In the genomic region with DNA sequence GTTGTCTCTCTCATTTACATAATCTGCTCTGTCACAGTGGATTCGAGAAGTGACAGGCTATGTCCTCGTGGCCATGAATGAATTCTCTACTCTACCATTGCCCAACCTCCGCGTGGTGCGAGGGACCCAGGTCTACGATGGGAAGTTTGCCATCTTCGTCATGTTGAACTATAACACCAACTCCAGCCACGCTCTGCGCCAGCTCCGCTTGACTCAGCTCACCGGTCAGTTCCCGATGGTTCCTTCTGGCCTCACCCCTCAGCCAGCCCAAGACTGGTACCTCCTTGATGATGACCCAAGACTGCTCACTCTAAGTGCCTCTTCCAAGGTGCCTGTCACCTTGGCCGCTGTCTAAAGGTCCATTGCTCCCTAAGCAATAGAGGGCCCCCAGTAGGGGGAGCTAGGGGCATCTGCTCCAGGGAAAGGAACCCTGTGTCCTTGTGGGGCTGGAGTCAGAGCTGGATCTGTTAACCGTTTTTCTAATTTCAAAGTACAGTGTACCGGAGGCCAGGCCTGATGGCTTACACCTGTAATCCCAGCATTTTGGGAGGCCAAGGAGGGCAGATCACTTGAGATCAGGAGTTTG, we compare ENCODE assay signal across 9 cellular contexts. TPM values are rescaled to one million over a fixed set of nuclear protein-coding genes. Genes with fewer than 3 reads are reported as not detected.
DNase-seq lines count a peak whose midpoint lies in the region; ATAC-seq, FAIRE-seq and TF ChIP-seq lines count a peak whose summit lies in the region.
"Had no signal": no experiment of that assay in that cellular context is flagged by ENCODE, and none has a peak within 500 bp of the region (broad histone marks: within the 10 kb centered on the region; RNA-seq: fewer than 3 reads in every experiment).

No MANE protein-coding gene starts in this region.

- H4K91ac ChIP-seq in H1 (replicated peaks; ENCODE audit: insufficient read length, low read length), result no peak overlapping the region

- no peak for DNase-seq in heart right ventricle
- DNase-seq in cardiac septum (ENCODE audit: low spot score), result no peak
- no peak for DNase-seq in Panc1 (ENCODE audit: low read depth, low spot score)
- DNase-seq in H1 (ENCODE audit: low read depth in 1 of 2, low spot score in 2 of 2), result peak in 1 of 2 experiments; percentile 75
- DNase-seq in transverse colon, result peak; percentile 41
- DNase-seq: cerebellar nuclear complex had no signal

- POLR2A ChIA-PET in Panc1 (lab: Charles Lee) (interaction anchor here (0.7 kb wide), 1 partner anchor 33 kb away, joined by 8 read pairs; a partner anchor contains a TSS), H1 (lab: Charles Lee; ENCODE audit: partially characterized antibody) (interaction anchor here (0.6 to 8.9 kb wide), 8 partner anchors 10 to 1043 kb away, joined by 3 to 112 read pairs (median 4); a partner anchor contains a TSS)

- H3K23ac ChIP-seq in H1 (ENCODE audit: insufficient read length), result no peak overlapping the region

- H3K23me2 ChIP-seq in H1 (ENCODE audit: low read depth, low read length), result peaks cover 6% of the 10 kb centered on the region; the same call in 1 of the 2 replicates

- H3K4me3 ChIP-seq in heart right ventricle, result no peak overlapping the region
- no peak overlapping the region for H3K4me3 ChIP-seq in Panc1 (ENCODE audit: low read depth in 2 of 2, low read length in 2 of 2)
- H3K4me3 ChIP-seq in H1 (ENCODE audit: extremely low read depth in 1 of 4, insufficient read depth in 2 of 4, low read depth in 3 of 4, low read length in 4 of 4), result no peak overlapping the region
- H3K4me3 ChIP-seq in transverse colon, result no peak overlapping the region

- peaks cover 0 to 27% of the 10 kb centered on the region in 2 experiments; a peak in 2 of 4 replicates for H3K79me2 ChIP-seq in H1 (ENCODE audit: control insufficient read depth in 1 of 2, insufficient read depth in 2 of 2, low read length in 2 of 2)

- H2BK120ac ChIP-seq in H1 (replicated peaks; ENCODE audit: low read depth, low read length), result no peak overlapping the region

- H2AK5ac ChIP-seq in H1 (ENCODE audit: low read depth, low read length), result no peak overlapping the region; the same call in 1 of the 2 replicates

- TF ChIP-seq POLR2A in H1 (IDR thresholded peaks at IDR 0.05; ENCODE audit: control extremely low read depth in 1 of 2, low read depth in 2 of 2, low read length in 2 of 2) (no peak), transverse colon (IDR thresholded peaks at IDR 0.05) (no peak)

- no peak overlapping the region for H2BK15ac ChIP-seq in H1 (ENCODE audit: low read length)

- FAIRE-seq in H1 (lab: Jason Lieb, UNC), result no peak

- H2AFZ ChIP-seq in H1 (ENCODE audit: low read length), result no peak overlapping the region

- no peak overlapping the region for H3K27ac ChIP-seq in heart right ventricle
- no peak overlapping the region for H3K27ac ChIP-seq in Panc1 (ENCODE audit: low read length)
- H3K27ac ChIP-seq in H1 (ENCODE audit: low read depth, low read length), result no peak overlapping the region
- peak overlapping the region; percentile 32 to 94 (median 62) for H3K27ac ChIP-seq in transverse colon

- no peak overlapping the region for H2BK12ac ChIP-seq in H1 (ENCODE audit: low read depth, low read length)

- no peak overlapping the region for H2BK20ac ChIP-seq in H1 (ENCODE audit: low read length)

- no peak for TF ChIP-seq EP300 in H1 (IDR thresholded peaks at IDR 0.05; ENCODE audit: borderline replicate concordance in 1 of 2, low read depth in 2 of 2, low read length in 2 of 2)
- no peak for TF ChIP-seq EP300 in transverse colon (IDR thresholded peaks at IDR 0.05; ENCODE audit: low read depth)

- H4K8ac ChIP-seq in H1 (ENCODE audit: extremely low read depth, insufficient read depth, low read length), result peak overlapping the region; percentile 22; the same call in 1 of the 2 replicates

- no peak overlapping the region for H3K9ac ChIP-seq in H1 (replicated peaks in 1 of 4; ENCODE audit: extremely low read depth in 1 of 4, low read depth in 3 of 4, low read length in 3 of 4)

- H3K4me2 ChIP-seq in H1 (ENCODE audit: insufficient read depth in 1 of 2, low read depth in 2 of 2, low read length in 2 of 2), result no peak overlapping the region

- TF ChIP-seq CTCF in heart right ventricle (IDR thresholded peaks at IDR 0.05), result peak in 6 of 9 donors; percentile 9 to 48 (median 27)
- TF ChIP-seq CTCF in Panc1 (IDR thresholded peaks at IDR 0.05), result peak; percentile 82
- peak; percentile 73 to 80 (median 75) for TF ChIP-seq CTCF in H1 (IDR thresholded peaks at IDR 0.05; ENCODE audit: control extremely low read depth in 1 of 3, insufficient read depth in 1 of 3, low read depth in 1 of 3, low read length in 3 of 3)
- peak in 3 of 5 experiments; percentile 12 to 29 (median 18) for TF ChIP-seq CTCF in transverse colon (IDR thresholded peaks at IDR 0.05)

- peaks cover 7% of the 10 kb centered on the region; the same call in 1 of the 2 replicates for H3K79me1 ChIP-seq in H1 (ENCODE audit: low read depth, low read length)

- in situ Hi-C loops in Panc1 (cut with HindIII; ENCODE audit: low pct_unique_long_range_greater_than_20kb, low sequenced_read_pairs) (no loop called here), transverse colon (cut with MboI; ENCODE audit: low pct_ligation_motif_present in 1 of 4, low pct_unique_long_range_greater_than_20kb in 1 of 4, low sequenced_read_pairs in 3 of 4) (no loop called here)

- H4K20me1 ChIP-seq in H1 (replicated peaks in 1 of 2; ENCODE audit: control insufficient read depth in 1 of 2, insufficient read depth in 2 of 2, low read length in 2 of 2), result peaks cover 2 to 10% of the 10 kb centered on the region in 2 experiments

- H4K5ac ChIP-seq in H1 (ENCODE audit: insufficient read length, low read depth, low read length), result no peak overlapping the region

- H3K4ac ChIP-seq in H1 (replicated peaks; ENCODE audit: insufficient read length, low read depth, low read length), result no peak overlapping the region

- H3K27me3 ChIP-seq in heart right ventricle (peaks cover 0 to 25% (median 7%) of the 10 kb centered on the region in 7 donors), Panc1 (ENCODE audit: control insufficient read depth, insufficient read depth, low read length) (no peaks in the 10 kb centered on the region), H1 (replicated peaks in 1 of 4; ENCODE audit: control insufficient read depth in 3 of 4, extremely low read depth in 1 of 4, insufficient read depth in 3 of 4, low read length in 3 of 4) (no peaks in the 10 kb centered on the region), transverse colon (no peaks in the 10 kb centered on the region)

- H3K4me1 ChIP-seq in heart right ventricle, result peaks cover 0 to 21% (median 7%) of the 10 kb centered on the region in 9 donors
- H3K4me1 ChIP-seq in Panc1 (ENCODE audit: control insufficient read depth, insufficient read depth, low read length), result no peaks in the 10 kb centered on the region
- peaks cover 3 to 13% (median 10%) of the 10 kb centered on the region in 4 experiments for H3K4me1 ChIP-seq in H1 (replicated peaks in 1 of 4; ENCODE audit: control insufficient read depth in 3 of 4, insufficient read depth in 4 of 4, low read length in 3 of 4)
- peaks cover 3 to 56% (median 35%) of the 10 kb centered on the region in 4 donors for H3K4me1 ChIP-seq in transverse colon

- TF ChIP-seq RAD21 in H1 (IDR thresholded peaks at IDR 0.05 in 1 of 2, conservative IDR thresholded peaks at IDR 0.05 in 1 of 2; ENCODE audit: low read depth in 2 of 2, low read length in 2 of 2), result peak; percentile 43 to 59

- no peak overlapping the region for H3K56ac ChIP-seq in H1 (replicated peaks; ENCODE audit: insufficient read length, low read depth, low read length)

- H3K14ac ChIP-seq in H1 (ENCODE audit: insufficient read length), result no peak overlapping the region

- no peak overlapping the region for H2BK5ac ChIP-seq in H1 (ENCODE audit: low read depth, low read length)

- H3K36me3 ChIP-seq in heart right ventricle, result no peaks in the 10 kb centered on the region
- no peaks in the 10 kb centered on the region; the same call in 1 of the 2 replicates for H3K36me3 ChIP-seq in Panc1 (ENCODE audit: control insufficient read depth, insufficient read depth, low read length)
- H3K36me3 ChIP-seq in H1 (ENCODE audit: control insufficient read depth in 2 of 4, insufficient read depth in 4 of 4, low read length in 3 of 4), result peaks cover 18 to 45% (median 33%) of the 10 kb centered on the region in 4 experiments
- H3K36me3 ChIP-seq in transverse colon, result peaks cover 0 to 8% (median 0%) of the 10 kb centered on the region in 4 donors

- CTCF ChIA-PET in Panc1 (lab: Charles Lee) (interaction anchor here (0.5 to 0.6 kb wide), 3 partner anchors 13 to 112 kb away, joined by 3 to 7 read pairs (median 4); no protein-coding TSS in a partner anchor), H1 (lab: Charles Lee; ENCODE audit: partially characterized antibody) (interaction anchor here (0.6 to 4.8 kb wide), 21 partner anchors 11 to 347 kb away, joined by 3 to 38 read pairs (median 4); a partner anchor contains a TSS)

- H3K18ac ChIP-seq in H1 (ENCODE audit: extremely low read depth, low read length), result no peak overlapping the region

- BruUV-seq in Panc1 (replicated peaks; lab: Mats Ljungman, UMichigan), result no TSS peak

- intact Hi-C loops in heart right ventricle (cut with DNase I) (no loop called here), cardiac septum (cut with DNase I) (no loop called here), Panc1 (cut with micrococcal nuclease; ENCODE audit: unreplicated experiment) (no loop called here), transverse colon (cut with DNase I; ENCODE audit: low total_unique reads) (no loop called here)

- WGBS in heart right ventricle, 2 donors, result 81 to 85% methylated on average over 15 of the region's 15 CpGs
- WGBS in H1 (ENCODE audit: extremely low coverage in 1 of 2, insufficient coverage in 1 of 2, insufficient read length in 1 of 2, insufficient replicate concordance in 2 of 2, low coverage in 1 of 2, low lambda C conversion rate in 2 of 2, missing lambda C conversion rate in 1 of 2), 2 experiments, result 91% methylated on average over 15 of the region's 15 CpGs; no CpG with 5 or more reads in 1 of the 2 experiments
- WGBS in transverse colon (ENCODE audit: low coverage in 1 of 2), 2 donors, result 50 to 87% methylated on average over 1 to 15 of the region's 15 CpGs

- ATAC-seq in heart right ventricle (no peak), Panc1 (peak; percentile 60; the same call in 1 of the 2 replicates), GM19452 (IDR thresholded peaks at IDR 0.05; ENCODE audit: unreplicated experiment) (no peak), HG03280 (IDR thresholded peaks at IDR 0.05; ENCODE audit: unreplicated experiment) (no peak), GM18517 (IDR thresholded peaks at IDR 0.05; ENCODE audit: unreplicated experiment) (no peak)

- H3K9me3 ChIP-seq in heart right ventricle (no peaks in the 10 kb centered on the region), Panc1 (ENCODE audit: control insufficient read depth, insufficient read depth, low read depth, low read length) (no peaks in the 10 kb centered on the region), H1 (ENCODE audit: insufficient read depth in 2 of 2, low read depth in 1 of 2, low read length in 1 of 2) (no peaks in the 10 kb centered on the region), transverse colon (no peaks in the 10 kb centered on the region)

RNA-seq across cellular contexts. Expression of a gene that starts 5.1 kb away (rescaled TPM):
- 1 to 10 TPM in 9 of 10 donors, under 1 TPM in 1; 0.80 to 6.1 (median 2.9) TPM for total RNA-seq in heart right ventricle
- 1 to 10 TPM; 2.1 to 7.8 TPM for polyA plus RNA-seq in heart right ventricle
- 1.5 TPM for total RNA-seq in cardiac septum
- 0.90 TPM for total RNA-seq in Panc1 (2021; ENCODE audit: unreplicated experiment)
- 1.7 TPM for polyA plus RNA-seq in Panc1 (2012; ENCODE audit: insufficient read length)
- total RNA-seq in H1 (2021; fragmentation: NEBNext Ultra II Directional; extraction: Animal tissue kit (Norgen Biotek cat#: 25700)), result 49.2 and 52.4 TPM in 2 replicates
- 33.9 and 43.4 TPM in 2 replicates for polyA plus RNA-seq in H1 (2011; rRNA removed)
- polyA plus RNA-seq in H1 (2011; cell fraction: cytosol; rRNA removed), result 42.1 TPM
- polyA plus RNA-seq in H1 (2011; cell fraction: nucleus; rRNA removed), result 84.6 TPM
- 41.7 to 55.5 TPM (median 51.4 TPM) in 4 replicates for polyA plus RNA-seq in H1 (2012, experiment 1 of 2)
- 18.7 TPM for polyA plus RNA-seq in H1 (2012, experiment 2 of 2)
- polyA plus RNA-seq in H1 (2013, experiment 1 of 2), result 57.7 TPM
- 59.8 TPM for polyA plus RNA-seq in H1 (2013, experiment 2 of 2)
- polyA minus RNA-seq in H1 (2011; rRNA and poly(A)+ RNA removed), result 158 and 203 TPM in 2 replicates
- polyA minus RNA-seq in H1 (2011; cell fraction: cytosol; rRNA and poly(A)+ RNA removed), result 47.3 TPM
- polyA minus RNA-seq in H1 (2011; cell fraction: nucleus; rRNA and poly(A)+ RNA removed), result 53.6 TPM
- 100 to 1,000 TPM; 270 to 634 (median 340) TPM for total RNA-seq in transverse colon

RNA-seq across cellular contexts. Expression of a gene that starts 19.3 kb away (rescaled TPM):
- total RNA-seq in heart right ventricle (10 to 100 TPM; 64.3 to 91.9 (median 71.5) TPM), cardiac septum (61.6 TPM), Panc1 (2021; ENCODE audit: unreplicated experiment) (175 TPM), transverse colon (10 to 100 TPM; 22.1 to 63.0 (median 44.8) TPM)
- polyA plus RNA-seq in heart right ventricle (100 to 1,000 TPM in 1 of 2 donors, 10 to 100 TPM in 1; 79.4 to 148 TPM), H1 (2011; rRNA removed) (100 and 159 TPM in 2 replicates)
- polyA plus RNA-seq in Panc1 (2012; ENCODE audit: insufficient read length), result 159 TPM
- 237 and 242 TPM in 2 replicates for total RNA-seq in H1 (2021; fragmentation: NEBNext Ultra II Directional; extraction: Animal tissue kit (Norgen Biotek cat#: 25700))
- 270 TPM for polyA plus RNA-seq in H1 (2011; cell fraction: cytosol; rRNA removed)
- polyA plus RNA-seq in H1 (2011; cell fraction: nucleus; rRNA removed), result 92.3 TPM
- polyA plus RNA-seq in H1 (2012, experiment 1 of 2), result 246 to 284 TPM (median 256 TPM) in 4 replicates
- polyA plus RNA-seq in H1 (2012, experiment 2 of 2), result 222 TPM
- 251 TPM for polyA plus RNA-seq in H1 (2013, experiment 1 of 2)
- 249 TPM for polyA plus RNA-seq in H1 (2013, experiment 2 of 2)
- 112 and 145 TPM in 2 replicates for polyA minus RNA-seq in H1 (2011; rRNA and poly(A)+ RNA removed)
- 102 TPM for polyA minus RNA-seq in H1 (2011; cell fraction: cytosol; rRNA and poly(A)+ RNA removed)
- 72.8 TPM for polyA minus RNA-seq in H1 (2011; cell fraction: nucleus; rRNA and poly(A)+ RNA removed)

RNA-seq across cellular contexts. Expression of a gene that starts 31.4 kb away (rescaled TPM):
- 1,000 to 10,000 TPM; 1,835 to 2,619 (median 2,004) TPM for total RNA-seq in heart right ventricle
- polyA plus RNA-seq in heart right ventricle, result 1,000 to 10,000 TPM in 1 of 2 donors, 100 to 1,000 TPM in 1; 475 to 5,263 TPM
- total RNA-seq in cardiac septum, result 1,517 TPM
- 2,264 TPM for total RNA-seq in Panc1 (2021; ENCODE audit: unreplicated experiment)
- polyA plus RNA-seq in Panc1 (2012; ENCODE audit: insufficient read length), result 5,429 TPM
- total RNA-seq in H1 (2021; fragmentation: NEBNext Ultra II Directional; extraction: Animal tissue kit (Norgen Biotek cat#: 25700)), result 4,440 and 4,619 TPM in 2 replicates
- 10,552 and 16,488 TPM in 2 replicates for polyA plus RNA-seq in H1 (2011; rRNA removed)
- polyA plus RNA-seq in H1 (2011; cell fraction: cytosol; rRNA removed), result 15,274 TPM
- polyA plus RNA-seq in H1 (2011; cell fraction: nucleus; rRNA removed), result 5,028 TPM
- polyA plus RNA-seq in H1 (2012, experiment 1 of 2), result 8,984 to 12,435 TPM (median 10,789 TPM) in 4 replicates
- 8,788 TPM for polyA plus RNA-seq in H1 (2012, experiment 2 of 2)
- polyA plus RNA-seq in H1 (2013, experiment 1 of 2), result 16,458 TPM
- 15,195 TPM for polyA plus RNA-seq in H1 (2013, experiment 2 of 2)
- polyA minus RNA-seq in H1 (2011; rRNA and poly(A)+ RNA removed), result 1,518 and 2,159 TPM in 2 replicates
- polyA minus RNA-seq in H1 (2011; cell fraction: cytosol; rRNA and poly(A)+ RNA removed), result 1,097 TPM
- 1,566 TPM for polyA minus RNA-seq in H1 (2011; cell fraction: nucleus; rRNA and poly(A)+ RNA removed)
- total RNA-seq in transverse colon, result 1,000 to 10,000 TPM in 2 of 4 donors, 100 to 1,000 TPM in 2; 841 to 2,950 (median 1,684) TPM

RNA-seq across cellular contexts. Expression of a gene that starts 33.0 kb away (rescaled TPM):
- total RNA-seq in heart right ventricle, result 1 to 10 TPM; 3.6 to 5.8 (median 4.9) TPM
- 1 to 10 TPM; 2.1 to 3.4 TPM for polyA plus RNA-seq in heart right ventricle
- total RNA-seq in cardiac septum, result 6.0 TPM
- total RNA-seq in Panc1 (2021; ENCODE audit: unreplicated experiment), result 6.0 TPM
- polyA plus RNA-seq in Panc1 (2012; ENCODE audit: insufficient read length), result 5.0 TPM
- 11.2 and 12.5 TPM in 2 replicates for total RNA-seq in H1 (2021; fragmentation: NEBNext Ultra II Directional; extraction: Animal tissue kit (Norgen Biotek cat#: 25700))
- polyA plus RNA-seq in H1 (2011; rRNA removed), result 4.0 and 5.1 TPM in 2 replicates
- polyA plus RNA-seq in H1 (2011; cell fraction: cytosol; rRNA removed), result 4.3 TPM
- polyA plus RNA-seq in H1 (2011; cell fraction: nucleus; rRNA removed), result 7.6 TPM
- polyA plus RNA-seq in H1 (2012, experiment 1 of 2), result 4.6 to 7.7 TPM (median 5.1 TPM) in 4 replicates
- 3.7 TPM for polyA plus RNA-seq in H1 (2012, experiment 2 of 2)
- 4.2 TPM for polyA plus RNA-seq in H1 (2013, experiment 1 of 2)
- 3.9 TPM for polyA plus RNA-seq in H1 (2013, experiment 2 of 2)
- polyA minus RNA-seq in H1 (2011; rRNA and poly(A)+ RNA removed), result 10.7 and 15.3 TPM in 2 replicates
- 7.1 TPM for polyA minus RNA-seq in H1 (2011; cell fraction: cytosol; rRNA and poly(A)+ RNA removed)
- 34.0 TPM for polyA minus RNA-seq in H1 (2011; cell fraction: nucleus; rRNA and poly(A)+ RNA removed)
- 10 to 100 TPM in 1 of 4 donors, 1 to 10 TPM in 3; 3.7 to 10.1 (median 4.5) TPM for total RNA-seq in transverse colon

RNA-seq across cellular contexts. Expression of a gene that starts 43.0 kb away (rescaled TPM):
- total RNA-seq in heart right ventricle, result 10 to 100 TPM; 28.8 to 47.5 (median 31.9) TPM
- 10 to 100 TPM; 20.9 to 57.3 TPM for polyA plus RNA-seq in heart right ventricle
- total RNA-seq in cardiac septum, result 36.2 TPM
- total RNA-seq in Panc1 (2021; ENCODE audit: unreplicated experiment), result 152 TPM
- polyA plus RNA-seq in Panc1 (2012; ENCODE audit: insufficient read length), result 100 TPM
- 85.1 and 86.9 TPM in 2 replicates for total RNA-seq in H1 (2021; fragmentation: NEBNext Ultra II Directional; extraction: Animal tissue kit (Norgen Biotek cat#: 25700))
- polyA plus RNA-seq in H1 (2011; rRNA removed), result 165 and 174 TPM in 2 replicates
- polyA plus RNA-seq in H1 (2011; cell fraction: cytosol; rRNA removed), result 109 TPM
- 167 TPM for polyA plus RNA-seq in H1 (2011; cell fraction: nucleus; rRNA removed)
- polyA plus RNA-seq in H1 (2012, experiment 1 of 2), result 58.5 to 85.3 TPM (median 79.3 TPM) in 4 replicates
- 88.6 TPM for polyA plus RNA-seq in H1 (2012, experiment 2 of 2)
- 133 TPM for polyA plus RNA-seq in H1 (2013, experiment 1 of 2)
- polyA plus RNA-seq in H1 (2013, experiment 2 of 2), result 120 TPM
- polyA minus RNA-seq in H1 (2011; rRNA and poly(A)+ RNA removed), result 180 and 199 TPM in 2 replicates
- polyA minus RNA-seq in H1 (2011; cell fraction: cytosol; rRNA and poly(A)+ RNA removed), result 107 TPM
- 81.1 TPM for polyA minus RNA-seq in H1 (2011; cell fraction: nucleus; rRNA and poly(A)+ RNA removed)
- total RNA-seq in transverse colon, result 100 to 1,000 TPM in 2 of 4 donors, 10 to 100 TPM in 2; 94.2 to 133 (median 97.9) TPM

Comparison
In these comparisons a context has a peak if more than half of its experiments do, and no peak if none do; other contexts are left out.
1. H3K27ac ChIP-seq: peak in transverse colon (4 of 4); none in heart right ventricle (0 of 10), Panc1 (single experiment) and H1 (single experiment).
2. CTCF ChIP-seq: peak in every context shown above with its lines; median percentile 82 in Panc1; 75 in H1; 27 in heart right ventricle; 18 in transverse colon.